In genomic region chr12:62021808-62022207, GRCh38 we compare ENCODE assay signal across 10 cellular contexts.
"Had no signal": no experiment of that assay in that cellular context is flagged by ENCODE, and none has a peak within 500 bp of the region (broad histone marks: within the 10 kb centered on the region; RNA-seq: fewer than 3 reads in every experiment).

No MANE protein-coding gene starts in this region.

- DNase-seq: activated CD4-positive, alpha-beta T cell treated with anti-CD3 and anti-CD28 coated beads, Interleukin-2, amount 10 ng/mL, durations not matched to agents 7 days and 5 days; activated CD4-positive, CD25-positive, alpha-beta regulatory T cell; activated CD8-positive, alpha-beta memory T cell treated with anti-CD3 and anti-CD28 coated beads for 24 hours; activated gamma-delta T cell treated with Interleukin-2 at 50 U/mL for 16 hours; amniotic stem cell; colonic mucosa; upper lobe of left lung had no signal

- H2AFZ ChIP-seq: hepatocyte had no signal

- ATAC-seq: esophagus mucosa, sciatic nerve had no signal

- H3K27ac ChIP-seq: colonic mucosa, hepatocyte, upper lobe of left lung had no signal

- H3K36me3 ChIP-seq: colonic mucosa, upper lobe of left lung had no signal

- H3K4me3 ChIP-seq: colonic mucosa, hepatocyte, upper lobe of left lung had no signal

- H3K4me1 ChIP-seq: colonic mucosa, upper lobe of left lung had no signal

- H3K4me2 ChIP-seq: hepatocyte had no signal

- H3K9me3 ChIP-seq: colonic mucosa, upper lobe of left lung had no signal

- H3K27me3 ChIP-seq: colonic mucosa, hepatocyte, upper lobe of left lung had no signal

- H3K79me2 ChIP-seq: hepatocyte had no signal
